In the genomic region with DNA sequence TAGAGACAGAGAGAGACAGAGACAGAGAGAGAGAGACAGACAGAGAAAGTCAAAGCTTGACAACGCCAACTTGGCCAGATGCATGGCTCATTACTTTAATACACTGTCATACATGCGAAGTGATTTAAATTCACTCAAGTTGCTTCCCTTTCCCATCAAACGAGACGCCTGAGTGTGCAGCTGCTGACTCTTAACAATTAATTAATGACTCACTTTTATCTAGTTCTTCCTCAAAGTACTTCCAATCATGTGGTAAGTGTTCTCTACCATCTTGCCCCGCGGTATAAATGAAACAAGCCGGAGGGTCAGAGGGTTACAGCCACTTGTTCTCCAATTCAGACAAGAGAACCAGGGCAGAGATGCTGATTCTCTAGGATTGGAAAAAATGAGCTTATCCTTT, we compare ENCODE assay signal across 20 cellular contexts.
DNase-seq lines count a peak whose midpoint lies in the region; ATAC-seq and TF ChIP-seq lines count a peak whose summit lies in the region.
"Had no signal": no experiment of that assay in that cellular context is flagged by ENCODE, and none has a peak within 500 bp of the region (broad histone marks: within the 10 kb centered on the region; RNA-seq: fewer than 3 reads in every experiment).

No MANE protein-coding gene starts in this region.

- H3K27me3 Mint-ChIP-seq in CD8-positive, alpha-beta T cell (ENCODE audit: low read depth) = no peaks in the 10 kb centered on the region
- H3K27me3 Mint-ChIP-seq in activated CD8-positive, alpha-beta T cell treated with anti-CD3 and anti-CD28 coated beads for 36 hours = no peaks in the 10 kb centered on the region
- H3K27me3 Mint-ChIP-seq: brain had no signal

- H3K9me3 Mint-ChIP-seq in CD8-positive, alpha-beta T cell = peaks cover 12% of the 10 kb centered on the region
- H3K9me3 Mint-ChIP-seq in activated CD8-positive, alpha-beta T cell treated with anti-CD3 and anti-CD28 coated beads for 36 hours = peaks cover 14% of the 10 kb centered on the region

- peak overlapping the region; percentile 54 to 78 (median 67) for H3K4me2 ChIP-seq in BLaER1 treated with 17β-estradiol and CSF1 and Interleukin-3, amounts not matched to agents 10 nM and 100 nM

- peaks cover 59% of the 10 kb centered on the region for H3K4me1 Mint-ChIP-seq in CD8-positive, alpha-beta T cell (ENCODE audit: low read depth)
- peaks cover 50% of the 10 kb centered on the region for H3K4me1 Mint-ChIP-seq in activated CD8-positive, alpha-beta T cell treated with anti-CD3 and anti-CD28 coated beads for 36 hours (ENCODE audit: low read depth)

- TF ChIP-seq CTCF in CD8-positive, alpha-beta T cell (IDR thresholded peaks at IDR 0.05) = no peak
- no peak for TF ChIP-seq CTCF in activated CD8-positive, alpha-beta T cell treated with anti-CD3 and anti-CD28 coated beads for 36 hours (IDR thresholded peaks at IDR 0.05)
- TF ChIP-seq CTCF in lower lobe of right lung (IDR thresholded peaks at IDR 0.05) = no peak
- no peak for TF ChIP-seq CTCF in sigmoid colon (IDR thresholded peaks at IDR 0.05)

- H3K4me3 ChIP-seq in BLaER1 treated with 17β-estradiol and CSF1 and Interleukin-3, amounts not matched to agents 10 nM and 100 nM = no peak overlapping the region
- H3K4me3 ChIP-seq in CD8-positive, alpha-beta T cell (ENCODE audit: low read depth, low read length) = no peak overlapping the region
- H3K4me3 ChIP-seq in lower lobe of right lung = no peak overlapping the region
- H3K4me3 ChIP-seq in sigmoid colon = no peak overlapping the region
- H3K4me3 ChIP-seq: coronary artery, Peyer's patch, thyroid gland had no signal

- no peaks in the 10 kb centered on the region for H3K27me3 ChIP-seq in BLaER1 treated with 17β-estradiol and CSF1 and Interleukin-3, amounts not matched to agents 10 nM and 100 nM
- H3K27me3 ChIP-seq in CD8-positive, alpha-beta T cell (ENCODE audit: insufficient read depth, low read length) = no peaks in the 10 kb centered on the region
- no peaks in the 10 kb centered on the region for H3K27me3 ChIP-seq in lower lobe of right lung (ENCODE audit: low read depth)
- H3K27me3 ChIP-seq in sigmoid colon = no peaks in the 10 kb centered on the region
- H3K27me3 ChIP-seq: Peyer's patch, thyroid gland had no signal

- CTCF ChIA-PET in CD8-positive, alpha-beta T cell (lab: Charles Lee) = no interaction called here
- CTCF ChIA-PET in activated CD8-positive, alpha-beta T cell treated with anti-CD3 and anti-CD28 coated beads for 36 hours (lab: Charles Lee) = no interaction called here

- no peak for TF ChIP-seq POLR2A in sigmoid colon (IDR thresholded peaks at IDR 0.05)

- no peak overlapping the region for H3K4me3 Mint-ChIP-seq in CD8-positive, alpha-beta T cell
- H3K4me3 Mint-ChIP-seq in activated CD8-positive, alpha-beta T cell treated with anti-CD3 and anti-CD28 coated beads for 36 hours = no peak overlapping the region
- H3K4me3 Mint-ChIP-seq: nephron had no signal

- no peak for TF ChIP-seq EP300 in sigmoid colon (IDR thresholded peaks at IDR 0.05)

- WGBS in sigmoid colon, 2 donors = 82 to 85% methylated on average over 7 of the region's 7 CpGs

- H3K36me3 ChIP-seq in BLaER1 treated with 17β-estradiol and CSF1 and Interleukin-3, amounts not matched to agents 10 nM and 100 nM = peaks cover 10 to 85% (median 71%) of the 10 kb centered on the region in 11 experiments; a peak in 21 of 22 replicates
- H3K36me3 ChIP-seq in CD8-positive, alpha-beta T cell (ENCODE audit: insufficient read depth, low read length) = no peaks in the 10 kb centered on the region
- H3K36me3 ChIP-seq in lower lobe of right lung (no peaks in the 10 kb centered on the region), sigmoid colon (no peaks in the 10 kb centered on the region)
- H3K36me3 ChIP-seq: Peyer's patch, thyroid gland, WERI-Rb-1 had no signal

- no peak for ATAC-seq in CD8-positive, alpha-beta T cell
- ATAC-seq in activated CD8-positive, alpha-beta T cell treated with anti-CD3 and anti-CD28 coated beads for 36 hours = no peak
- peak; percentile 33 to 55 for ATAC-seq in lower lobe of right lung

- POLR2A ChIA-PET in CD8-positive, alpha-beta T cell (lab: Charles Lee) = interaction anchor here (0.6 kb wide), 1 partner anchor 40 kb away, joined by 3 read pairs; no protein-coding TSS in a partner anchor
- POLR2A ChIA-PET in activated CD8-positive, alpha-beta T cell treated with anti-CD3 and anti-CD28 coated beads for 36 hours (lab: Charles Lee) = interaction anchor here (0.9 kb wide), 1 partner anchor 27 kb away, joined by 3 read pairs; no protein-coding TSS in a partner anchor

- intact Hi-C loops in CD8-positive, alpha-beta T cell (cut with DNase I, micrococcal nuclease) = no loop called here
- intact Hi-C loops in activated CD8-positive, alpha-beta T cell treated with anti-CD3 and anti-CD28 coated beads for 36 hours (cut with micrococcal nuclease) = no loop called here
- intact Hi-C loops in lower lobe of right lung (cut with DNase I) = no loop called here
- intact Hi-C loops in sigmoid colon (cut with DNase I) = no loop called here

- peak overlapping the region in 9 of 11 experiments; percentile 2 to 58 (median 41); a peak in 11 of 22 replicates for H3K27ac ChIP-seq in BLaER1 treated with 17β-estradiol and CSF1 and Interleukin-3, amounts not matched to agents 10 nM and 100 nM
- no peak overlapping the region for H3K27ac ChIP-seq in CD8-positive, alpha-beta T cell (ENCODE audit: low read depth, low read length)
- H3K27ac ChIP-seq in lower lobe of right lung (no peak overlapping the region), sigmoid colon (no peak overlapping the region)
- H3K27ac ChIP-seq: coronary artery, Peyer's patch, thyroid gland, WERI-Rb-1 had no signal

- H3K9me3 ChIP-seq in BLaER1 treated with 17β-estradiol and CSF1 and Interleukin-3, amounts not matched to agents 10 nM and 100 nM (replicated peaks in 1 of 11) = peaks cover 36 to 51% (median 43%) of the 10 kb centered on the region in 11 experiments
- H3K9me3 ChIP-seq in CD8-positive, alpha-beta T cell (ENCODE audit: low read length) = no peaks in the 10 kb centered on the region
- H3K9me3 ChIP-seq in lower lobe of right lung (no peaks in the 10 kb centered on the region), sigmoid colon (no peaks in the 10 kb centered on the region)
- H3K9me3 ChIP-seq: thyroid gland had no signal

- peak overlapping the region in 1 of 11 experiments; percentile 4; a peak in 1 of 22 replicates for H3K9ac ChIP-seq in BLaER1 treated with 17β-estradiol and CSF1 and Interleukin-3, amounts not matched to agents 10 nM and 100 nM

- H3K36me3 Mint-ChIP-seq in CD8-positive, alpha-beta T cell = peaks cover 31% of the 10 kb centered on the region
- peaks cover 36% of the 10 kb centered on the region for H3K36me3 Mint-ChIP-seq in activated CD8-positive, alpha-beta T cell treated with anti-CD3 and anti-CD28 coated beads for 36 hours (ENCODE audit: low read depth)

- H3K27ac Mint-ChIP-seq in CD8-positive, alpha-beta T cell = peak overlapping the region; percentile 62
- H3K27ac Mint-ChIP-seq in activated CD8-positive, alpha-beta T cell treated with anti-CD3 and anti-CD28 coated beads for 36 hours = peak overlapping the region; percentile 4
- H3K27ac Mint-ChIP-seq: nephron, progenitor cell of endocrine pancreas had no signal

- peaks cover 33 to 41% (median 35%) of the 10 kb centered on the region in 10 experiments for H3K4me1 ChIP-seq in BLaER1 treated with 17β-estradiol and CSF1 and Interleukin-3, amounts not matched to agents 10 nM and 100 nM
- peaks cover 32% of the 10 kb centered on the region for H3K4me1 ChIP-seq in CD8-positive, alpha-beta T cell (ENCODE audit: insufficient read depth, low read length)
- peaks cover 13% of the 10 kb centered on the region for H3K4me1 ChIP-seq in lower lobe of right lung
- H3K4me1 ChIP-seq in sigmoid colon = peaks cover 0 to 14% (median 7%) of the 10 kb centered on the region in 4 donors
- H3K4me1 ChIP-seq: Peyer's patch had no signal

- peaks cover 0 to 51% (median 19%) of the 10 kb centered on the region in 11 experiments; a peak in 12 of 22 replicates for H4K20me1 ChIP-seq in BLaER1 treated with 17β-estradiol and CSF1 and Interleukin-3, amounts not matched to agents 10 nM and 100 nM

- DNase-seq in CD8-positive, alpha-beta T cell = no peak
- no peak for DNase-seq in activated CD8-positive, alpha-beta T cell treated with anti-CD3 and anti-CD28 coated beads for 36 hours
- DNase-seq in lower lobe of right lung = no peak
- DNase-seq in glomerular visceral epithelial cell (ENCODE audit: extremely low spot score) = no peak
- DNase-seq in sigmoid colon = no peak
- no peak for DNase-seq in NCI-H510A (lab: John Stamatoyannopoulos, UW)
- DNase-seq in epidermal melanocyte (ENCODE audit: insufficient read length, low spot score) = no peak
- DNase-seq: activated effector memory CD4-positive, alpha-beta T cell treated with anti-CD3 and anti-CD28 coated beads, Interleukin-2, amount 50 U/mL, for 16 hours; AML-193; erythroblast; GF-D8; NCI-H774; Peyer's patch; thyroid gland; WERI-Rb-1 had no signal

Comparison
In these comparisons a context has a peak if more than half of its experiments do, and no peak if none do; other contexts are left out.
1. H3K27ac ChIP-seq: peak in BLaER1 treated with 17β-estradiol and CSF1 and Interleukin-3, amounts not matched to agents 10 nM and 100 nM (9 of 11); none in CD8-positive, alpha-beta T cell (single experiment), lower lobe of right lung (single experiment) and sigmoid colon (0 of 4).
2. ATAC-seq: peak in lower lobe of right lung (2 of 2); none in CD8-positive, alpha-beta T cell (single experiment) and activated CD8-positive, alpha-beta T cell treated with anti-CD3 and anti-CD28 coated beads for 36 hours (single experiment).